ENCODE assay signal across 21 cellular contexts in genomic region chr15:99999282-100000070, GRCh38.
DNase-seq lines count a peak whose midpoint lies in the region; ATAC-seq and TF ChIP-seq lines count a peak whose summit lies in the region.
"Had no signal": no experiment of that assay in that cellular context is flagged by ENCODE, and none has a peak within 500 bp of the region (broad histone marks: within the 10 kb centered on the region; RNA-seq: fewer than 3 reads in every experiment).

No MANE protein-coding gene starts in this region.

- peak; percentile 17 for DNase-seq in activated naive CD8-positive, alpha-beta T cell treated with anti-CD3 and anti-CD28 coated beads, Interleukin-2, amount 10 ng/mL, durations not matched to agents 7 days and 5 days
- no peak for DNase-seq in activated naive CD8-positive, alpha-beta T cell treated with anti-CD3 and anti-CD28 coated beads for 36 hours
- DNase-seq in endodermal cell: peak; percentile 38
- no peak for DNase-seq in neural crest cell (ENCODE audit: low read depth, low spot score)
- DNase-seq in type B pancreatic cell (ENCODE audit: extremely low spot score, unreplicated experiment): peak; percentile 49
- no peak for DNase-seq in GF-D8 (lab: John Stamatoyannopoulos, UW)
- DNase-seq: 8988T, Caco-2, DMS153, HCEC 1CT, Karpas-422, NCI-H1048, NCI-H1694, NCI-H2081 treated with DMSO at 0.1 percent for 48 hours, Right ventricle myocardium superior had no signal

- ATAC-seq in activated naive CD8-positive, alpha-beta T cell treated with anti-CD3 and anti-CD28 coated beads, Interleukin-2, amount 10 ng/mL, durations not matched to agents 7 days and 5 days (ENCODE audit: low read depth): no peak
- no peak for ATAC-seq in HG03469 (IDR thresholded peaks at IDR 0.05; ENCODE audit: unreplicated experiment)
- no peak for ATAC-seq in activated CD4-positive, CD25-positive, alpha-beta regulatory T cell treated with anti-CD3 and anti-CD28 coated beads, Interleukin-2, amount 50 U/mL, for 24 hours
- ATAC-seq: GM12878, Panc1 had no signal

- no peaks in the 10 kb centered on the region for H3K9me3 Mint-ChIP-seq in activated naive CD8-positive, alpha-beta T cell treated with anti-CD3 and anti-CD28 coated beads, Interleukin-2, amount 10 ng/mL, durations not matched to agents 7 days and 5 days
- no peaks in the 10 kb centered on the region for H3K9me3 Mint-ChIP-seq in activated naive CD8-positive, alpha-beta T cell treated with anti-CD3 and anti-CD28 coated beads for 36 hours
- no peaks in the 10 kb centered on the region for H3K9me3 Mint-ChIP-seq in endodermal cell
- no peaks in the 10 kb centered on the region for H3K9me3 Mint-ChIP-seq in neural crest cell
- no peaks in the 10 kb centered on the region for H3K9me3 Mint-ChIP-seq in type B pancreatic cell

- no peaks in the 10 kb centered on the region for H3K4me1 Mint-ChIP-seq in activated naive CD8-positive, alpha-beta T cell treated with anti-CD3 and anti-CD28 coated beads, Interleukin-2, amount 10 ng/mL, durations not matched to agents 7 days and 5 days
- no peaks in the 10 kb centered on the region for H3K4me1 Mint-ChIP-seq in activated naive CD8-positive, alpha-beta T cell treated with anti-CD3 and anti-CD28 coated beads for 36 hours
- H3K4me1 Mint-ChIP-seq in endodermal cell (peaks cover 32% of the 10 kb centered on the region), neural crest cell (peaks cover 51% of the 10 kb centered on the region), type B pancreatic cell (ENCODE audit: unreplicated experiment) (peaks cover 11% of the 10 kb centered on the region)
- H3K4me1 Mint-ChIP-seq: B cell had no signal

- TF ChIP-seq CTCF in endodermal cell (conservative IDR thresholded peaks at IDR 0.05) (no peak), neural crest cell (conservative IDR thresholded peaks at IDR 0.05) (no peak), type B pancreatic cell (conservative IDR thresholded peaks at IDR 0.05) (no peak)

- no peak overlapping the region for H3K27ac ChIP-seq in endodermal cell (ENCODE audit: low read depth, low read length)

- H3K27me3 ChIP-seq in endodermal cell (ENCODE audit: control insufficient read depth, insufficient read depth, low read length, poor library complexity, severe bottlenecking): no peaks in the 10 kb centered on the region
- H3K27me3 ChIP-seq: MG63 had no signal

- no peak overlapping the region for H3K4me3 ChIP-seq in endodermal cell (ENCODE audit: low read length)
- H3K4me3 ChIP-seq: GM12878, MG63 had no signal

- POLR2A ChIA-PET in activated naive CD8-positive, alpha-beta T cell treated with anti-CD3 and anti-CD28 coated beads, Interleukin-2, amount 10 ng/mL, durations not matched to agents 7 days and 5 days (lab: Charles Lee): no interaction called here

- 93 to 96% methylated on average over 11 to 19 of the region's 19 CpGs for WGBS in endodermal cell (ENCODE audit: insufficient coverage in 1 of 2, insufficient read length in 1 of 2), 2 experiments

- no peaks in the 10 kb centered on the region for H3K9me3 ChIP-seq in endodermal cell (ENCODE audit: control insufficient read depth, low read length)
- H3K9me3 ChIP-seq: Caco-2, MG63 had no signal

- H3K4me3 Mint-ChIP-seq in activated naive CD8-positive, alpha-beta T cell treated with anti-CD3 and anti-CD28 coated beads, Interleukin-2, amount 10 ng/mL, durations not matched to agents 7 days and 5 days: no peak overlapping the region
- H3K4me3 Mint-ChIP-seq in activated naive CD8-positive, alpha-beta T cell treated with anti-CD3 and anti-CD28 coated beads for 36 hours: no peak overlapping the region
- H3K4me3 Mint-ChIP-seq in endodermal cell (no peak overlapping the region), neural crest cell (no peak overlapping the region), type B pancreatic cell (no peak overlapping the region)
- H3K4me3 Mint-ChIP-seq: B cell had no signal

- no peak overlapping the region for H3K9ac ChIP-seq in endodermal cell (ENCODE audit: extremely low read depth, low read length, poor library complexity, severe bottlenecking)

- no peak overlapping the region for H3K27ac Mint-ChIP-seq in activated naive CD8-positive, alpha-beta T cell treated with anti-CD3 and anti-CD28 coated beads, Interleukin-2, amount 10 ng/mL, durations not matched to agents 7 days and 5 days
- no peak overlapping the region for H3K27ac Mint-ChIP-seq in activated naive CD8-positive, alpha-beta T cell treated with anti-CD3 and anti-CD28 coated beads for 36 hours
- H3K27ac Mint-ChIP-seq in endodermal cell: no peak overlapping the region
- peak overlapping the region; percentile 28 for H3K27ac Mint-ChIP-seq in neural crest cell (ENCODE audit: unreplicated experiment)
- no peak overlapping the region for H3K27ac Mint-ChIP-seq in type B pancreatic cell
- H3K27ac Mint-ChIP-seq: B cell had no signal

- no peaks in the 10 kb centered on the region for H3K36me3 Mint-ChIP-seq in activated naive CD8-positive, alpha-beta T cell treated with anti-CD3 and anti-CD28 coated beads, Interleukin-2, amount 10 ng/mL, durations not matched to agents 7 days and 5 days
- no peaks in the 10 kb centered on the region for H3K36me3 Mint-ChIP-seq in activated naive CD8-positive, alpha-beta T cell treated with anti-CD3 and anti-CD28 coated beads for 36 hours
- H3K36me3 Mint-ChIP-seq in endodermal cell (ENCODE audit: low read depth) (no peaks in the 10 kb centered on the region), neural crest cell (ENCODE audit: low read depth) (no peaks in the 10 kb centered on the region), type B pancreatic cell (peaks cover 9% of the 10 kb centered on the region)

- H3K4me1 ChIP-seq in endodermal cell (ENCODE audit: control insufficient read depth, insufficient read depth, low read length): peaks cover 9% of the 10 kb centered on the region

- no peaks in the 10 kb centered on the region for H3K36me3 ChIP-seq in endodermal cell (ENCODE audit: control insufficient read depth, insufficient read depth, low read length)
- H3K36me3 ChIP-seq: MG63 had no signal

- peaks cover 1% of the 10 kb centered on the region for H3K27me3 Mint-ChIP-seq in activated naive CD8-positive, alpha-beta T cell treated with anti-CD3 and anti-CD28 coated beads, Interleukin-2, amount 10 ng/mL, durations not matched to agents 7 days and 5 days
- H3K27me3 Mint-ChIP-seq in activated naive CD8-positive, alpha-beta T cell treated with anti-CD3 and anti-CD28 coated beads for 36 hours: no peaks in the 10 kb centered on the region
- H3K27me3 Mint-ChIP-seq in endodermal cell (ENCODE audit: insufficient read depth): peaks cover 2% of the 10 kb centered on the region
- no peaks in the 10 kb centered on the region for H3K27me3 Mint-ChIP-seq in neural crest cell (ENCODE audit: low read depth)
- H3K27me3 Mint-ChIP-seq in type B pancreatic cell: peaks cover 4% of the 10 kb centered on the region
- H3K27me3 Mint-ChIP-seq: B cell had no signal

Comparison
In these comparisons a context has a peak if more than half of its experiments do, and no peak if none do; other contexts are left out.
1. DNase-seq: peak in activated naive CD8-positive, alpha-beta T cell treated with anti-CD3 and anti-CD28 coated beads, Interleukin-2, amount 10 ng/mL, durations not matched to agents 7 days and 5 days (single experiment), endodermal cell (single experiment) and type B pancreatic cell (single experiment); none in activated naive CD8-positive, alpha-beta T cell treated with anti-CD3 and anti-CD28 coated beads for 36 hours (single experiment), neural crest cell (single experiment) and GF-D8 (single experiment).